21 cellular contexts compared by ENCODE assay signal in the genomic region with DNA sequence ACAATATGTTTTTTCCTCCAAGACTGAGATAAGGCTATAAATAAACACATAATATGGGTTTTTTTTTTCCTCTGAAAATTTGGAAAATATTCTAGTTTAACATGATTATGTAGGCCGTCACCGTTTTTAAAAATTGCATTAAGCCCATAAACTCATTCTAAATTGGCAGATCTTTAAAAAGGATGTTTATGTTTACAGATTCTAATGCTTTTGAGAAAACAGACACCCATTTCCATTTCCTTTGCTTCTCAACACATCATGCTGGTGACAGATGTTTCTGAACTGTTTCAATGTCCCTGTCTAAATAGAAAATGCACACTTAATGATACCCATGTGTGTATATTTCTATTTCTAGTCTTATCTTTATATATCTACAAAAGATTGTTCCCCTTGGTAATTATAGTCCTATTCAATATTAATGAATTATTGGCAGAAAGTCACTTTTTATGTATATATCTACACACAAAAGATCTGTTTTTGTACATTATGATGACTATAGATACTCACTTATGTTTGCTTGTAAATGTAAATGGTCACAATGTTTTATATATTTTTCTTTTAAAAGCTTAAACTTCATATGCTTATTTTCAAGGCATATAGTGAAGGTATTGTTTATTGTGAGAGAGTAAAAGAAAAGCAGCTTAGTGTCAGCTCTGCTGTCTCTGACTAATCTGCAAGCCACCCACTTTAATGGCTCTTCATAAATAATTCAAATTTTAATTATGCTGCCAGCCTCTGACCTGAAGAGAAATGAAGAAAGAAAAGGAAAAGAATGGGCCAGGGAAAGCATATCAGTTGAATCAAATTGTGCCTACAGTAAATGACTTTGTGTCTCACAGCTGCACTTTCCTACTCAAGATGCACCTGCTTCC.
DNase-seq lines count a peak whose midpoint lies in the region; ATAC-seq and TF ChIP-seq lines count a peak whose summit lies in the region.
"Had no signal": no experiment of that assay in that cellular context is flagged by ENCODE, and none has a peak within 500 bp of the region (broad histone marks: within the 10 kb centered on the region; RNA-seq: fewer than 3 reads in every experiment).

No MANE protein-coding gene starts in this region.

- no peak overlapping the region for H3K4me3 ChIP-seq in lower lobe of right lung
- H3K4me3 ChIP-seq: body of pancreas, colonic mucosa, gastroesophageal sphincter, prostate gland, smooth muscle cell had no signal

- H3K9me3 ChIP-seq in lower lobe of right lung = no peaks in the 10 kb centered on the region
- H3K9me3 ChIP-seq: body of pancreas, colonic mucosa, gastroesophageal sphincter, prostate gland had no signal

- no peak for ATAC-seq in lower lobe of right lung
- ATAC-seq: activated T-cell treated with anti-CD3 and anti-CD28 coated beads, Interleukin-2, amount 50 U/mL, for 72 hours; body of pancreas; gastroesophageal sphincter; T-helper 17 cell had no signal

- H3K27me3 ChIP-seq in lower lobe of right lung (ENCODE audit: low read depth) = no peaks in the 10 kb centered on the region
- H3K27me3 ChIP-seq: body of pancreas, colonic mucosa, gastroesophageal sphincter had no signal

- in situ Hi-C loops in GM13976 (cut with MboI; ENCODE audit: low sequenced_read_pairs, unreplicated experiment) = no loop called here

- H3K27ac ChIP-seq in lower lobe of right lung = no peak overlapping the region
- H3K27ac ChIP-seq: body of pancreas, colonic mucosa, gastroesophageal sphincter, prostate gland had no signal

- intact Hi-C loops in lower lobe of right lung (cut with DNase I) = no loop called here

- H3K36me3 ChIP-seq in lower lobe of right lung = no peaks in the 10 kb centered on the region
- H3K36me3 ChIP-seq: colonic mucosa, gastroesophageal sphincter, prostate gland had no signal

- TF ChIP-seq CTCF in lower lobe of right lung (IDR thresholded peaks at IDR 0.05) (no peak), GM13976 (IDR thresholded peaks at IDR 0.05; ENCODE audit: borderline replicate concordance, control extremely low read depth, extremely low read depth, insufficient read depth, missing control alignments) (no peak)

- H3K4me1 ChIP-seq in lower lobe of right lung = no peaks in the 10 kb centered on the region
- H3K4me1 ChIP-seq: body of pancreas, colonic mucosa, prostate gland had no signal

- DNase-seq in DMS79 treated with DMSO at 0.1 percent for 48 hours (lab: John Stamatoyannopoulos, UW) = peak; percentile 78
- DNase-seq in NCI-H1694 treated with DMSO at 0.1 percent for 48 hours (lab: John Stamatoyannopoulos, UW) = peak; percentile 77
- DNase-seq in NCI-H82 treated with DMSO at 0.1 percent for 48 hours (lab: John Stamatoyannopoulos, UW; ENCODE audit: unreplicated experiment) = peak; percentile 28
- peak; percentile 41 for DNase-seq in globus pallidus (ENCODE audit: low spot score)
- no peak for DNase-seq in NCI-H1048 (lab: John Stamatoyannopoulos, UW)
- no peak for DNase-seq in lower lobe of right lung
- DNase-seq in GM13976 (ENCODE audit: low spot score) = no peak
- DNase-seq in activated naive CD4-positive, alpha-beta T cell treated with Interleukin-2 at 50 U/mL for 16 hours = no peak
- DNase-seq: activated B cell treated with CpG ODN at 0.5 μM for 24 hours; activated naive CD8-positive, alpha-beta T cell treated with anti-CD3 and anti-CD28 coated beads for 36 hours; activated T-cell treated with anti-CD3 and anti-CD28 coated beads, Interleukin-2, amount 50 U/mL, for 72 hours; body of pancreas; colonic mucosa; midbrain; NCI-H2227 treated with DMSO at 0.1 percent for 48 hours; SHP77 treated with DMSO at 0.1 percent for 48 hours; stimulated activated CD4-positive, alpha-beta T cell treated with anti-CD3 and anti-CD28 coated beads, Interleukin-4, amount 100 ng/mL, for 4 hours; T-helper 17 cell had no signal

Comparison
In these comparisons a context has a peak if more than half of its experiments do, and no peak if none do; other contexts are left out.
1. DNase-seq: peak in DMS79 treated with DMSO at 0.1 percent for 48 hours (single experiment), NCI-H1694 treated with DMSO at 0.1 percent for 48 hours (single experiment), NCI-H82 treated with DMSO at 0.1 percent for 48 hours (single experiment) and globus pallidus (single experiment); none in NCI-H1048 (single experiment), lower lobe of right lung (single experiment), GM13976 (single experiment) and activated naive CD4-positive, alpha-beta T cell treated with Interleukin-2 at 50 U/mL for 16 hours (single experiment).